Comparison of ENCODE assay signal across 1 cellular context in genomic region chr7:67732898-67733297, GRCh38.
TF ChIP-seq lines count a peak whose summit lies in the region.

No MANE protein-coding gene starts in this region.

TF ChIP-seq in K562, 482 proteins besides CTCF, POLR2A, EP300 and RAD21 (continued from another document):
- TF ChIP-seq, protein P1, sequence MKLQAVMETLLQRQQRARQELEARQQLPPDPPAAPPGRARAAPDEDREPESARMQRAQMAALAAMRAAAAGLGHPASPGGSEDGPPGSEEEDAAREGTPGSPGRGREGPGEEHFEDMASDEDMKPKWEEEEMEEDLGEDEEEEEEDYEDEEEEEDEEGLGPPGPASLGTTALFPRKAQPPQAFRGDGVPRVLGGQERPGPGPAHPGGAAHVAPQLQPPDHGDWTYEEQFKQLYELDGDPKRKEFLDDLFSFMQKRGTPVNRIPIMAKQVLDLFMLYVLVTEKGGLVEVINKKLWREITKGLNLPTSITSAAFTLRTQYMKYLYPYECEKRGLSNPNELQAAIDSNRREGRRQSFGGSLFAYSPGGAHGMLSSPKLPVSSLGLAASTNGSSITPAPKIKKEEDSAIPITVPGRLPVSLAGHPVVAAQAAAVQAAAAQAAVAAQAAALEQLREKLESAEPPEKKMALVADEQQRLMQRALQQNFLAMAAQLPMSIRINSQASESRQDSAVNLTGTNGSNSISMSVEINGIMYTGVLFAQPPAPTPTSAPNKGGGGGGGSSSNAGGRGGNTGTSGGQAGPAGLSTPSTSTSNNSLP (IDR thresholded peaks at IDR 0.05; ENCODE audit: borderline replicate concordance, low read depth, low read length), result no peak
- no peak for TF ChIP-seq HMGN3 (IDR thresholded peaks at IDR 0.05; ENCODE audit: borderline replicate concordance, extremely low read depth, insufficient read length, low read depth, low read length)
- TF ChIP-seq ZNF197 (CRISPR knock-in tag; IDR thresholded peaks at IDR 0.05; ENCODE audit: low read depth), result no peak
- TF ChIP-seq, protein P2, sequence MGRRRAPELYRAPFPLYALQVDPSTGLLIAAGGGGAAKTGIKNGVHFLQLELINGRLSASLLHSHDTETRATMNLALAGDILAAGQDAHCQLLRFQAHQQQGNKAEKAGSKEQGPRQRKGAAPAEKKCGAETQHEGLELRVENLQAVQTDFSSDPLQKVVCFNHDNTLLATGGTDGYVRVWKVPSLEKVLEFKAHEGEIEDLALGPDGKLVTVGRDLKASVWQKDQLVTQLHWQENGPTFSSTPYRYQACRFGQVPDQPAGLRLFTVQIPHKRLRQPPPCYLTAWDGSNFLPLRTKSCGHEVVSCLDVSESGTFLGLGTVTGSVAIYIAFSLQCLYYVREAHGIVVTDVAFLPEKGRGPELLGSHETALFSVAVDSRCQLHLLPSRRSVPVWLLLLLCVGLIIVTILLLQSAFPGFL (CRISPR knock-in tag; IDR thresholded peaks at IDR 0.05), result no peak
- TF ChIP-seq, protein P3, sequence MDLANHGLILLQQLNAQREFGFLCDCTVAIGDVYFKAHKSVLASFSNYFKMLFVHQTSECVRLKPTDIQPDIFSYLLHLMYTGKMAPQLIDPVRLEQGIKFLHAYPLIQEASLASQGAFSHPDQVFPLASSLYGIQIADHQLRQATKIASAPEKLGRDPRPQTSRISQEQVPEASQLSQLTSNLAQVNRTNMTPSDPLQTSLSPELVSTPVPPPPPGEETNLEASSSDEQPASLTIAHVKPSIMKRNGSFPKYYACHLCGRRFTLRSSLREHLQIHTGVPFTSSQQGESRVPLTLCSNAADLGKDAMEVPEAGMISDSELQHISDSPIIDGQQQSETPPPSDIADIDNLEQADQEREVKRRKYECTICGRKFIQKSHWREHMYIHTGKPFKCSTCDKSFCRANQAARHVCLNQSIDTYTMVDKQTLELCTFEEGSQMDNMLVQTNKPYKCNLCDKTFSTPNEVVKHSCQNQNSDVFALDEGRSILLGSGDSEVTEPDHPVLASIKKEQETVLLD (IDR thresholded peaks at IDR 0.05), result peak; percentile 88; the same call in 1 of the 2 replicates
- TF ChIP-seq, protein P4, sequence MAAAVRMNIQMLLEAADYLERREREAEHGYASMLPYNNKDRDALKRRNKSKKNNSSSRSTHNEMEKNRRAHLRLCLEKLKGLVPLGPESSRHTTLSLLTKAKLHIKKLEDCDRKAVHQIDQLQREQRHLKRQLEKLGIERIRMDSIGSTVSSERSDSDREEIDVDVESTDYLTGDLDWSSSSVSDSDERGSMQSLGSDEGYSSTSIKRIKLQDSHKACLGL (CRISPR knock-in tag; IDR thresholded peaks at IDR 0.05; ENCODE audit: borderline replicate concordance, poor library complexity, severe bottlenecking), result no peak
- TF ChIP-seq THRAP3 (IDR thresholded peaks at IDR 0.05; ENCODE audit: borderline replicate concordance), result no peak
- 0 out of 4 replicates have a peak, but pooled peaks of 1 of the 2 experiments have one; percentile 33 for TF ChIP-seq ARNT (IDR thresholded peaks at IDR 0.05)
- TF ChIP-seq DACH1 (IDR thresholded peaks at IDR 0.05; ENCODE audit: partially characterized antibody), result peak; percentile 97
- TF ChIP-seq STAT5A (IDR thresholded peaks at IDR 0.05; ENCODE audit: borderline replicate concordance, low read length), result no peak
- TF ChIP-seq TRIM24 (IDR thresholded peaks at IDR 0.05), result peak; percentile 11 to 41; a peak in 1 of 4 replicates
- no peak for TF ChIP-seq NFATC3 (IDR thresholded peaks at IDR 0.05)
- TF ChIP-seq ZNF764 (CRISPR knock-in tag; IDR thresholded peaks at IDR 0.05; ENCODE audit: low read depth), result no peak
- TF ChIP-seq, protein P5, sequence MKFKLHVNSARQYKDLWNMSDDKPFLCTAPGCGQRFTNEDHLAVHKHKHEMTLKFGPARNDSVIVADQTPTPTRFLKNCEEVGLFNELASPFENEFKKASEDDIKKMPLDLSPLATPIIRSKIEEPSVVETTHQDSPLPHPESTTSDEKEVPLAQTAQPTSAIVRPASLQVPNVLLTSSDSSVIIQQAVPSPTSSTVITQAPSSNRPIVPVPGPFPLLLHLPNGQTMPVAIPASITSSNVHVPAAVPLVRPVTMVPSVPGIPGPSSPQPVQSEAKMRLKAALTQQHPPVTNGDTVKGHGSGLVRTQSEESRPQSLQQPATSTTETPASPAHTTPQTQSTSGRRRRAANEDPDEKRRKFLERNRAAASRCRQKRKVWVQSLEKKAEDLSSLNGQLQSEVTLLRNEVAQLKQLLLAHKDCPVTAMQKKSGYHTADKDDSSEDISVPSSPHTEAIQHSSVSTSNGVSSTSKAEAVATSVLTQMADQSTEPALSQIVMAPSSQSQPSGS (CRISPR knock-in tag; IDR thresholded peaks at IDR 0.05), result no peak
- peak; percentile 25 for TF ChIP-seq TAF9B (IDR thresholded peaks at IDR 0.05; ENCODE audit: partially characterized antibody)
TF ChIP-seq in K562: peak in this region for 12.
